Comparison of ENCODE assay signal across 1 cellular context in the genomic region with DNA sequence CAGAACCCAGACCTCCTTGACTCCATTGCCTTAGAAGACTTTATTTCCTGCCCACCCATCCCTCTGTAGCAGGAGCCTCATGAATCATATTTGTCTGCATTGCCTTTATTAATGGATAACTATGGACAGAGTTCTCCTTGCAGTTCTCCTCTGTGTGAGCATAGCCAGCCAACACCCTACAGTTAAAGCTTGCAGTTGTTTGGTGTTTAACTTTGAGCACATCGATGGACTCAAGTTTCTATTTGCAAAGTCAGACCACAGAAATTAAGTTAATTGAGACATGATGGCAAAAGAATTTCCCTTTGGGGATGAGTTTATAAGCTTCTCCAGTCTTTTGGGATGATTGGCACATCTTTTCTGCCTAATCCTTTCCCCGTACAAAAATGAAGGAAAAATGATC.
A peak's percentile ranks its signal among the peaks of the same experiment; 100 is the strongest.
TF ChIP-seq lines count a peak whose summit lies in the region.

No MANE protein-coding gene starts in this region.

TF ChIP-seq in HepG2, 621 proteins besides CTCF, POLR2A, EP300 and RAD21 (continued from another document):
- TF ChIP-seq, protein P1, sequence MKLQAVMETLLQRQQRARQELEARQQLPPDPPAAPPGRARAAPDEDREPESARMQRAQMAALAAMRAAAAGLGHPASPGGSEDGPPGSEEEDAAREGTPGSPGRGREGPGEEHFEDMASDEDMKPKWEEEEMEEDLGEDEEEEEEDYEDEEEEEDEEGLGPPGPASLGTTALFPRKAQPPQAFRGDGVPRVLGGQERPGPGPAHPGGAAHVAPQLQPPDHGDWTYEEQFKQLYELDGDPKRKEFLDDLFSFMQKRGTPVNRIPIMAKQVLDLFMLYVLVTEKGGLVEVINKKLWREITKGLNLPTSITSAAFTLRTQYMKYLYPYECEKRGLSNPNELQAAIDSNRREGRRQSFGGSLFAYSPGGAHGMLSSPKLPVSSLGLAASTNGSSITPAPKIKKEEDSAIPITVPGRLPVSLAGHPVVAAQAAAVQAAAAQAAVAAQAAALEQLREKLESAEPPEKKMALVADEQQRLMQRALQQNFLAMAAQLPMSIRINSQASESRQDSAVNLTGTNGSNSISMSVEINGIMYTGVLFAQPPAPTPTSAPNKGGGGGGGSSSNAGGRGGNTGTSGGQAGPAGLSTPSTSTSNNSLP (IDR thresholded peaks at IDR 0.05; ENCODE audit: low read depth, low read length): 0 out of 2 replicates have a peak, but pooled peaks have one; percentile 23
- no peak for TF ChIP-seq PHB2 (IDR thresholded peaks at IDR 0.05; ENCODE audit: partially characterized antibody)
- TF ChIP-seq FOSL2 (CRISPR knock-in tag; IDR thresholded peaks at IDR 0.05): peak; percentile 49
- TF ChIP-seq NFRKB (IDR thresholded peaks at IDR 0.05): no peak
